In genomic region chr1:213980906-213981305, GRCh38 we compare ENCODE assay signal across 25 cellular contexts. TPM values are rescaled to one million over a fixed set of nuclear protein-coding genes. Genes with fewer than 3 reads are reported as not detected.
A peak's percentile ranks its signal among the peaks of the same experiment; 100 is the strongest.
DNase-seq lines count a peak whose midpoint lies in the region; ATAC-seq, FAIRE-seq and TF ChIP-seq lines count a peak whose summit lies in the region.
"Had no signal": no experiment of that assay in that cellular context is flagged by ENCODE, and none has a peak within 500 bp of the region (broad histone marks: within the 10 kb centered on the region; RNA-seq: fewer than 3 reads in every experiment).

No MANE protein-coding gene starts in this region.

- no peaks in the 10 kb centered on the region for H3K36me3 ChIP-seq in iPS-20b (ENCODE audit: insufficient read depth, low read depth, low read length)

- H3K4me3 ChIP-seq in iPS-20b (ENCODE audit: low read length) = peak overlapping the region; percentile 71; the same call in 1 of the 2 replicates
- H3K4me3 ChIP-seq: SK-N-MC had no signal

- no peak overlapping the region for H3K9ac ChIP-seq in iPS-20b (ENCODE audit: low read depth, low read length)

- POLR2A ChIA-PET in activated naive CD8-positive, alpha-beta T cell treated with anti-CD3 and anti-CD28 coated beads, Interleukin-2, amount 10 ng/mL, durations not matched to agents 7 days and 5 days (lab: Charles Lee) = no interaction called here

- no peak for FAIRE-seq in GM19239 (lab: Jason Lieb, UNC)
- FAIRE-seq: GM12891, H54 had no signal

- H3K9me3 ChIP-seq in iPS-20b (ENCODE audit: insufficient read depth, low read depth, low read length) = no peaks in the 10 kb centered on the region

- H3K27me3 Mint-ChIP-seq in activated naive CD8-positive, alpha-beta T cell treated with anti-CD3 and anti-CD28 coated beads, Interleukin-2, amount 10 ng/mL, durations not matched to agents 7 days and 5 days = peaks cover 81% of the 10 kb centered on the region
- peaks cover 82% of the 10 kb centered on the region for H3K27me3 Mint-ChIP-seq in activated naive CD8-positive, alpha-beta T cell treated with anti-CD3 and anti-CD28 coated beads, Interleukin-2, amount 50 U/mL, for 24 hours
- H3K27me3 Mint-ChIP-seq in brain = peaks cover 99% of the 10 kb centered on the region
- peaks cover 49% of the 10 kb centered on the region for H3K27me3 Mint-ChIP-seq in progenitor cell of endocrine pancreas
- H3K27me3 Mint-ChIP-seq in stimulated activated naive CD8-positive, alpha-beta T cell treated with anti-CD3 and anti-CD28 coated beads, Interleukin-15, amount 100 ng/mL, for 72 hours = peaks cover 97% of the 10 kb centered on the region

- no peak for TF ChIP-seq CTCF in brain (conservative IDR thresholded peaks at IDR 0.05)
- TF ChIP-seq CTCF in progenitor cell of endocrine pancreas (IDR thresholded peaks at IDR 0.05; ENCODE audit: unreplicated experiment) = no peak

- H3K27me3 ChIP-seq in iPS-20b (ENCODE audit: insufficient read depth, low read length) = peaks cover 100% of the 10 kb centered on the region

- H3K4me1 ChIP-seq in iPS-20b (ENCODE audit: insufficient read depth, low read length) = peaks cover 46% of the 10 kb centered on the region

- H3K36me3 Mint-ChIP-seq in activated naive CD8-positive, alpha-beta T cell treated with anti-CD3 and anti-CD28 coated beads, Interleukin-2, amount 10 ng/mL, durations not matched to agents 7 days and 5 days = no peaks in the 10 kb centered on the region
- peaks cover 2% of the 10 kb centered on the region for H3K36me3 Mint-ChIP-seq in activated naive CD8-positive, alpha-beta T cell treated with anti-CD3 and anti-CD28 coated beads, Interleukin-2, amount 50 U/mL, for 24 hours (ENCODE audit: low read depth)
- no peaks in the 10 kb centered on the region for H3K36me3 Mint-ChIP-seq in brain
- H3K36me3 Mint-ChIP-seq in progenitor cell of endocrine pancreas (ENCODE audit: insufficient read depth) = no peaks in the 10 kb centered on the region

- H3K27ac Mint-ChIP-seq in activated naive CD8-positive, alpha-beta T cell treated with anti-CD3 and anti-CD28 coated beads, Interleukin-2, amount 10 ng/mL, durations not matched to agents 7 days and 5 days = peak overlapping the region; percentile 24
- H3K27ac Mint-ChIP-seq in activated naive CD8-positive, alpha-beta T cell treated with anti-CD3 and anti-CD28 coated beads, Interleukin-2, amount 50 U/mL, for 24 hours = no peak overlapping the region
- H3K27ac Mint-ChIP-seq in brain (no peak overlapping the region), progenitor cell of endocrine pancreas (no peak overlapping the region)
- no peak overlapping the region for H3K27ac Mint-ChIP-seq in stimulated activated naive CD8-positive, alpha-beta T cell treated with anti-CD3 and anti-CD28 coated beads, Interleukin-15, amount 100 ng/mL, for 72 hours
- H3K27ac Mint-ChIP-seq: B cell; CD4-positive, alpha-beta T cell; IgD-negative memory B cell had no signal

- ATAC-seq in activated naive CD8-positive, alpha-beta T cell treated with anti-CD3 and anti-CD28 coated beads, Interleukin-2, amount 10 ng/mL, durations not matched to agents 7 days and 5 days (ENCODE audit: low read depth) = no peak
- ATAC-seq in activated naive CD8-positive, alpha-beta T cell treated with anti-CD3 and anti-CD28 coated beads, Interleukin-2, amount 50 U/mL, for 24 hours = no peak
- ATAC-seq in stimulated activated naive CD8-positive, alpha-beta T cell treated with anti-CD3 and anti-CD28 coated beads, Interleukin-15, amount 100 ng/mL, for 72 hours = no peak

- H3K4me1 Mint-ChIP-seq in activated naive CD8-positive, alpha-beta T cell treated with anti-CD3 and anti-CD28 coated beads, Interleukin-2, amount 10 ng/mL, durations not matched to agents 7 days and 5 days = peaks cover 4% of the 10 kb centered on the region
- peaks cover 17% of the 10 kb centered on the region for H3K4me1 Mint-ChIP-seq in activated naive CD8-positive, alpha-beta T cell treated with anti-CD3 and anti-CD28 coated beads, Interleukin-2, amount 50 U/mL, for 24 hours
- H3K4me1 Mint-ChIP-seq in brain = peaks cover 64% of the 10 kb centered on the region
- peaks cover 58% of the 10 kb centered on the region for H3K4me1 Mint-ChIP-seq in progenitor cell of endocrine pancreas (ENCODE audit: low read depth)
- H3K4me1 Mint-ChIP-seq in stimulated activated naive CD8-positive, alpha-beta T cell treated with anti-CD3 and anti-CD28 coated beads, Interleukin-15, amount 100 ng/mL, for 72 hours = peaks cover 14% of the 10 kb centered on the region

- DNase-seq in activated naive CD8-positive, alpha-beta T cell treated with anti-CD3 and anti-CD28 coated beads, Interleukin-2, amount 10 ng/mL, durations not matched to agents 7 days and 5 days = no peak
- no peak for DNase-seq in activated naive CD8-positive, alpha-beta T cell treated with anti-CD3 and anti-CD28 coated beads, Interleukin-2, amount 50 U/mL, for 24 hours
- no peak for DNase-seq in progenitor cell of endocrine pancreas (ENCODE audit: low spot score, unreplicated experiment)
- no peak for DNase-seq in GM19239 (ENCODE audit: insufficient read length, low spot score)
- no peak for DNase-seq in stimulated activated naive CD8-positive, alpha-beta T cell treated with anti-CD3 and anti-CD28 coated beads, Interleukin-15, amount 100 ng/mL, for 72 hours
- DNase-seq in NCI-H526 treated with DMSO at 0.1 percent for 48 hours (lab: John Stamatoyannopoulos, UW) = no peak
- DNase-seq: CD4-positive, alpha-beta T cell; DMS153; Karpas-422; MM.1S; NCI-H1105; NCI-H1694; NCI-H2107; NCI-H510A; NCI-H774; SHP77 had no signal

- no peak overlapping the region for H3K4me3 Mint-ChIP-seq in activated naive CD8-positive, alpha-beta T cell treated with anti-CD3 and anti-CD28 coated beads, Interleukin-2, amount 10 ng/mL, durations not matched to agents 7 days and 5 days
- no peak overlapping the region for H3K4me3 Mint-ChIP-seq in activated naive CD8-positive, alpha-beta T cell treated with anti-CD3 and anti-CD28 coated beads, Interleukin-2, amount 50 U/mL, for 24 hours
- H3K4me3 Mint-ChIP-seq in brain (peak overlapping the region in 3 of 5 experiments; percentile 25 to 84 (median 82)), progenitor cell of endocrine pancreas (ENCODE audit: low read depth) (peak overlapping the region; percentile 6)
- no peak overlapping the region for H3K4me3 Mint-ChIP-seq in stimulated activated naive CD8-positive, alpha-beta T cell treated with anti-CD3 and anti-CD28 coated beads, Interleukin-15, amount 100 ng/mL, for 72 hours
- H3K4me3 Mint-ChIP-seq: B cell; CD4-positive, alpha-beta T cell had no signal

- no peak overlapping the region for H3K27ac ChIP-seq in iPS-20b (ENCODE audit: low read length)
- H3K27ac ChIP-seq: SK-N-MC had no signal

- H3K9me3 Mint-ChIP-seq in activated naive CD8-positive, alpha-beta T cell treated with anti-CD3 and anti-CD28 coated beads, Interleukin-2, amount 10 ng/mL, durations not matched to agents 7 days and 5 days = no peaks in the 10 kb centered on the region
- H3K9me3 Mint-ChIP-seq in activated naive CD8-positive, alpha-beta T cell treated with anti-CD3 and anti-CD28 coated beads, Interleukin-2, amount 50 U/mL, for 24 hours = no peaks in the 10 kb centered on the region
- H3K9me3 Mint-ChIP-seq in brain (peaks cover 0 to 12% (median 3%) of the 10 kb centered on the region in 5 experiments), progenitor cell of endocrine pancreas (ENCODE audit: low read depth) (no peaks in the 10 kb centered on the region)
- H3K9me3 Mint-ChIP-seq in stimulated activated naive CD8-positive, alpha-beta T cell treated with anti-CD3 and anti-CD28 coated beads, Interleukin-15, amount 100 ng/mL, for 72 hours = peaks cover 0 to 7% of the 10 kb centered on the region in 2 donors
- H3K9me3 Mint-ChIP-seq: CD4-positive, alpha-beta T cell had no signal

RNA-seq across cellular contexts. Expression of gene PROX1, which starts 6.9 kb away (rescaled TPM):
- total RNA-seq in activated naive CD8-positive, alpha-beta T cell treated with anti-CD3 and anti-CD28 coated beads, Interleukin-2, amount 10 ng/mL, durations not matched to agents 7 days and 5 days = not detected
- polyA plus RNA-seq in brain (ENCODE audit: insufficient read depth, low read depth, low replicate concordance) = 27.9 TPM
- total RNA-seq in progenitor cell of endocrine pancreas = 63.2 and 73.9 TPM in 2 replicates
- total RNA-seq: A172, OCI-LY7 had no signal

Comparison
In these comparisons a context has a peak if more than half of its experiments do, and no peak if none do; other contexts are left out.
1. H3K4me3 Mint-ChIP-seq: peak in brain (3 of 5) and progenitor cell of endocrine pancreas (single experiment); none in activated naive CD8-positive, alpha-beta T cell treated with anti-CD3 and anti-CD28 coated beads, Interleukin-2, amount 10 ng/mL, durations not matched to agents 7 days and 5 days (single experiment), activated naive CD8-positive, alpha-beta T cell treated with anti-CD3 and anti-CD28 coated beads, Interleukin-2, amount 50 U/mL, for 24 hours (single experiment) and stimulated activated naive CD8-positive, alpha-beta T cell treated with anti-CD3 and anti-CD28 coated beads, Interleukin-15, amount 100 ng/mL, for 72 hours (0 of 2).
2. RNA of gene PROX1, which starts 6.9 kb away (total RNA-seq): 63.2 to 73.9 TPM in progenitor cell of endocrine pancreas; not detected in activated naive CD8-positive, alpha-beta T cell treated with anti-CD3 and anti-CD28 coated beads, Interleukin-2, amount 10 ng/mL, durations not matched to agents 7 days and 5 days; every median in the first group is over 10 times any median in the second.